Comparison of ENCODE assay signal across 10 cellular contexts in genomic region chr5:60788863-60789513, GRCh38. TPM values are rescaled to one million over a fixed set of nuclear protein-coding genes. Genes with fewer than 3 reads are reported as not detected.
"Had no signal": no experiment of that assay in that cellular context is flagged by ENCODE, and none has a peak within 500 bp of the region (broad histone marks: within the 10 kb centered on the region; RNA-seq: fewer than 3 reads in every experiment).

No MANE protein-coding gene starts in this region.

- H3K9me3 ChIP-seq: HAP-1 had no signal

- H3K9ac ChIP-seq: GM23248 had no signal

- ATAC-seq: HCT116, K562 had no signal

- H3K36me3 ChIP-seq: HAP-1 had no signal

- FAIRE-seq: HTR-8/SVneo, K562 had no signal

- DNase-seq: GM23248, GOT3, H7, HFFc6, IMR-90, KG1 had no signal

- H3K4me1 ChIP-seq: HAP-1 had no signal

- H2AFZ ChIP-seq: GM23248 had no signal

- H3K4me3 ChIP-seq: GM23248, HAP-1, K562 had no signal

- H3K27ac ChIP-seq: GM23248 had no signal

RNA-seq across cellular contexts. Expression of gene ELOVL7, which starts 55.1 kb away (rescaled TPM):
- total RNA-seq: GM23248 had no signal
- polyA plus RNA-seq: GM23248, IMR-90 had no signal
